7 cellular contexts compared by ENCODE assay signal in genomic region chr10:10315989-10316388, GRCh38.
"Had no signal": no experiment of that assay in that cellular context is flagged by ENCODE, and none has a peak within 500 bp of the region (broad histone marks: within the 10 kb centered on the region; RNA-seq: fewer than 3 reads in every experiment).

No MANE protein-coding gene starts in this region.

- DNase-seq: GM23248, HFFc6, IMR-90, KG1 had no signal

- H3K4me3 ChIP-seq: GM23248, HAP-1, K562 had no signal

- ATAC-seq: HCT116, K562 had no signal

- H3K9ac ChIP-seq: GM23248 had no signal

- H3K27ac Mint-ChIP-seq: HFFc6 had no signal

- H3K9me3 ChIP-seq: HAP-1 had no signal

- H3K27ac ChIP-seq: GM23248 had no signal

- H2AFZ ChIP-seq: GM23248 had no signal

- H3K36me3 ChIP-seq: HAP-1 had no signal

- H3K4me3 Mint-ChIP-seq: HFFc6 had no signal
